8 cellular contexts compared by ENCODE assay signal in the genomic region with DNA sequence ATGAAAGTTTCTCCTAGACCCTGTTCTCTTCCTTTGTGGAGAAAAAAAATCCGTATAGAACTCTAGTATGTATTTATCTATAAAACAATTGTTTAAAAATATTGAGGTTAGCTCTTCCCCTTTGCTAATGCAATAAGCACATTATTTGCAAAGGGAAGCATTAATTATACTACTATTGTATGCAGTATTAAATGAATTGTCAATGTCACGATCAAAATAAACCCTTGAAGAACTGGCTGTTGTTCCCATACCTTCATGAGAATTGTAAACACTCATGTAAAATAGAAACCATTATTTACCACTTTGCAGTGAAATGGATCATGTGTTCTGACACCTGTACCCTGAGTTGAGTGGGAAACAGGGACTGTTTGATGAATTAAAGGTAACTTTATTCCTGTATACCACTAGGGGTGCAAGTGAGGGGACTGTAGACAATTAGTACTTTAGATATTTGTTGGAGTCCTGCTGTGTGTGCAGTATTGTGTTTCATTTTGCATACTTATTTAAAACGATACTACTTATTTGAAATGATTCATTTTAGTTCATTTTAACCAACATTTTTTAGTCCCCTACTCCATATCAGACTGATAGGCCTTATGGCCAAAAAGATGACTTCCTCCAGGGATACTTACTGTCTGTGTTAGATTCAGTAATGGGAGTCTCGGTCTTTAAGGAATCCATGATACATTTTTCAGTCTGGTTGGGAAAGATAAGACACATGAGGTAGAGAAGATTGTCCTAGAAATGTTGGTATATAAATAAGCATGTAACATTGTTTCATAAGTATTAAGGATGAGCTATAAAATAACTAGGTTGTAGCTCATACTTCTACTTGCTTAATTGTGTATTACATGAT. TPM values are rescaled to one million over a fixed set of nuclear protein-coding genes. Genes with fewer than 3 reads are reported as not detected.
DNase-seq lines count a peak whose midpoint lies in the region; ATAC-seq and TF ChIP-seq lines count a peak whose summit lies in the region.

No MANE protein-coding gene starts in this region.

- no peak for TF ChIP-seq POLR2A in upper lobe of left lung (IDR thresholded peaks at IDR 0.05)

- no peaks in the 10 kb centered on the region for H3K9me3 ChIP-seq in upper lobe of left lung

- 79% methylated on average over 4 of the region's 4 CpGs for WGBS in upper lobe of left lung, 2 donors

- H3K4me3 ChIP-seq in GM12875 (ENCODE audit: low read depth, low read length) (no peak overlapping the region), upper lobe of left lung (no peak overlapping the region)

- peak; percentile 34; the same call in 1 of the 2 replicates for TF ChIP-seq CTCF in 22Rv1 (IDR thresholded peaks at IDR 0.05)
- peak; percentile 59; the same call in 1 of the 2 replicates for TF ChIP-seq CTCF in GM12875 (IDR thresholded peaks at IDR 0.05; ENCODE audit: borderline replicate concordance, insufficient read depth, low read depth, low read length)
- peak in 5 of 6 experiments; percentile 12 to 38 (median 27) for TF ChIP-seq CTCF in upper lobe of left lung (IDR thresholded peaks at IDR 0.05)

- no peaks in the 10 kb centered on the region for H3K27me3 ChIP-seq in upper lobe of left lung

- H3K36me3 ChIP-seq in upper lobe of left lung = no peaks in the 10 kb centered on the region

- no peak for TF ChIP-seq EP300 in upper lobe of left lung (IDR thresholded peaks at IDR 0.05)

- ATAC-seq in HG02798 (IDR thresholded peaks at IDR 0.05; ENCODE audit: poor library complexity, unreplicated experiment) (peak; percentile 83), esophagus mucosa (peak; percentile 42), upper lobe of left lung (ENCODE audit: low FRiP score in 2 of 2) (peak in 1 of 2 donors; percentile 57)

- peaks cover 2 to 13% (median 12%) of the 10 kb centered on the region in 4 donors for H3K4me1 ChIP-seq in upper lobe of left lung

- peak; percentile 46 for DNase-seq in NCI-H748 treated with DMSO at 0.1 percent for 48 hours (lab: John Stamatoyannopoulos, UW)
- DNase-seq in upper lobe of left lung = no peak
- DNase-seq in effector CD4-positive, alpha-beta T cell = no peak
- no peak for DNase-seq in stimulated activated CD4-positive, alpha-beta T cell treated with anti-CD3 and anti-CD28 coated beads, Interleukin-12 subunit alpha, Interleukin-12 subunit beta, amount 100 ng/mL, for 4 hours

- H3K27ac ChIP-seq in 22Rv1 = no peak overlapping the region
- no peak overlapping the region for H3K27ac ChIP-seq in upper lobe of left lung

RNA-seq across cellular contexts. Expression of a gene that starts 7.9 kb away (rescaled TPM):
- total RNA-seq in esophagus mucosa (48.7 TPM), upper lobe of left lung (100 to 1,000 TPM in 1 of 6 donors, 10 to 100 TPM in 5; 37.5 to 160 (median 60.8) TPM)

RNA-seq across cellular contexts. Expression of a gene that starts 8.1 kb away (rescaled TPM):
- total RNA-seq in esophagus mucosa (0.32 TPM), upper lobe of left lung (1 to 10 TPM in 5 of 6 donors, under 1 TPM in 1; 0.69 to 4.2 (median 1.9) TPM)
